ENCODE assay signal across 8 cellular contexts in genomic region chr14:96762650-96763049, GRCh38. TPM values are rescaled to one million over a fixed set of nuclear protein-coding genes. Genes with fewer than 3 reads are reported as not detected.
DNase-seq lines count a peak whose midpoint lies in the region; ATAC-seq and TF ChIP-seq lines count a peak whose summit lies in the region.

No MANE protein-coding gene starts in this region.

- H2AFZ ChIP-seq in OCI-LY1 (ENCODE audit: low read length), result peak overlapping the region; percentile 31; the same call in 1 of the 2 replicates

- no peak overlapping the region for H3K27ac Mint-ChIP-seq in memory B cell

- H3K27me3 Mint-ChIP-seq in memory B cell, result peaks cover 2% of the 10 kb centered on the region

- H3K27ac ChIP-seq in right cardiac atrium (ENCODE audit: low read length) (no peak overlapping the region), left ventricle myocardium inferior (replicated peaks) (no peak overlapping the region), HUES6 (ENCODE audit: low read depth, low read length) (no peak overlapping the region), OCI-LY1 (ENCODE audit: low read depth, low read length, poor library complexity, severe bottlenecking) (no peak overlapping the region)

- intact Hi-C loops in right cardiac atrium (cut with DNase I) (no loop called here), left ventricle myocardium inferior (cut with micrococcal nuclease) (no loop called here)

- ATAC-seq in right cardiac atrium (peak; percentile 52 to 78), GM21825 (IDR thresholded peaks at IDR 0.05; ENCODE audit: unreplicated experiment) (peak; percentile 97), memory B cell (ENCODE audit: low read depth) (peak; percentile 100)

- no peak for DNase-seq in right cardiac atrium
- DNase-seq in left ventricle myocardium inferior, result no peak
- peak; percentile 68 to 77 for DNase-seq in cardiac fibroblast (ENCODE audit: low read depth in 2 of 2)
- DNase-seq in memory B cell (ENCODE audit: low spot score in 2 of 2), result peak; percentile 22 to 57
- no peak for DNase-seq in stimulated activated CD8-positive, alpha-beta memory T cell treated with anti-CD3 and anti-CD28 coated beads, Interleukin-4, amount 100 ng/mL, for 48 hours

- H3K4me1 ChIP-seq in right cardiac atrium (ENCODE audit: control insufficient read depth, insufficient read depth, low read length), result no peaks in the 10 kb centered on the region
- H3K4me1 ChIP-seq in left ventricle myocardium inferior, result no peaks in the 10 kb centered on the region
- H3K4me1 ChIP-seq in HUES6 (ENCODE audit: control insufficient read depth, insufficient read depth, low read length), result no peaks in the 10 kb centered on the region
- H3K4me1 ChIP-seq in OCI-LY1 (ENCODE audit: insufficient read depth, low read length, severe bottlenecking), result no peaks in the 10 kb centered on the region

- no peaks in the 10 kb centered on the region for H3K9me2 ChIP-seq in OCI-LY1 (ENCODE audit: low read depth, low read length)

- H4K20me1 ChIP-seq in OCI-LY1 (ENCODE audit: insufficient read depth, low read length), result no peaks in the 10 kb centered on the region

- H3K36me3 ChIP-seq in left ventricle myocardium inferior (no peaks in the 10 kb centered on the region), HUES6 (ENCODE audit: control insufficient read depth, insufficient read depth, low read length) (no peaks in the 10 kb centered on the region), OCI-LY1 (ENCODE audit: insufficient read depth, low read length) (no peaks in the 10 kb centered on the region)

- TF ChIP-seq CTCF in left ventricle myocardium inferior (IDR thresholded peaks at IDR 0.05; ENCODE audit: borderline replicate concordance) (no peak), OCI-LY1 (IDR thresholded peaks at IDR 0.05; ENCODE audit: low read length) (no peak), cardiac fibroblast (IDR thresholded peaks at IDR 0.05; ENCODE audit: low read depth, low read length) (no peak)

- H3K9me3 ChIP-seq in right cardiac atrium (ENCODE audit: control insufficient read depth, low read length), result no peaks in the 10 kb centered on the region
- H3K9me3 ChIP-seq in left ventricle myocardium inferior (replicated peaks), result no peaks in the 10 kb centered on the region
- H3K9me3 ChIP-seq in HUES6 (ENCODE audit: control insufficient read depth, insufficient read depth, low read depth, low read length), result no peaks in the 10 kb centered on the region
- H3K9me3 ChIP-seq in OCI-LY1 (ENCODE audit: low read length), result no peaks in the 10 kb centered on the region

- H3K79me2 ChIP-seq in OCI-LY1 (ENCODE audit: insufficient read depth, low read length), result no peaks in the 10 kb centered on the region

- no peaks in the 10 kb centered on the region for H3K27me3 ChIP-seq in right cardiac atrium (ENCODE audit: control insufficient read depth, insufficient read depth)
- H3K27me3 ChIP-seq in left ventricle myocardium inferior (ENCODE audit: low read depth), result peaks cover 13% of the 10 kb centered on the region
- 0 out of 2 replicates have a peak, but pooled peaks cover 2% of the 10 kb centered on the region for H3K27me3 ChIP-seq in HUES6 (ENCODE audit: control insufficient read depth, insufficient read depth, low read length)
- H3K27me3 ChIP-seq in OCI-LY1 (ENCODE audit: insufficient read depth, low read length), result no peaks in the 10 kb centered on the region

- H3F3A ChIP-seq in OCI-LY1 (ENCODE audit: insufficient read depth, low read length), result no peaks in the 10 kb centered on the region

- no peak overlapping the region for H3K9ac ChIP-seq in HUES6 (ENCODE audit: low read length)
- H3K9ac ChIP-seq in OCI-LY1 (ENCODE audit: low read length), result no peak overlapping the region

- 1% methylated on average over 3 of the region's 3 CpGs for WGBS in right cardiac atrium

- H3K4me3 ChIP-seq in right cardiac atrium (ENCODE audit: low read length) (no peak overlapping the region), left ventricle myocardium inferior (no peak overlapping the region), HUES6 (ENCODE audit: low read depth, low read length) (peak overlapping the region; percentile 60), OCI-LY1 (ENCODE audit: low read depth, low read length, poor library complexity, severe bottlenecking) (peak overlapping the region; percentile 39), cardiac fibroblast (replicated peaks in 1 of 2; ENCODE audit: low read depth in 2 of 2, low read length in 2 of 2) (no peak overlapping the region)

- peaks cover 4% of the 10 kb centered on the region for H3K4me1 Mint-ChIP-seq in memory B cell

- H3K36me3 Mint-ChIP-seq in memory B cell, result no peaks in the 10 kb centered on the region

- H3K4me2 ChIP-seq in OCI-LY1 (ENCODE audit: low read length), result peak overlapping the region; percentile 52

- H3K4me3 Mint-ChIP-seq in memory B cell, result peak overlapping the region; percentile 80

- H3K9me3 Mint-ChIP-seq in memory B cell, result peaks cover 2% of the 10 kb centered on the region

RNA-seq across cellular contexts. Expression of gene VRK1, which starts 34.5 kb away (rescaled TPM):
- total RNA-seq in right cardiac atrium (1 to 10 TPM; 7.6 to 9.6 (median 7.9) TPM), left ventricle myocardium inferior (6.5 TPM)
- 4.9 TPM for polyA plus RNA-seq in right cardiac atrium

Comparison
In these comparisons a context has a peak if more than half of its experiments do, and no peak if none do; other contexts are left out.
1. DNase-seq: peak in cardiac fibroblast (2 of 2) and memory B cell (2 of 2); none in right cardiac atrium (0 of 3), left ventricle myocardium inferior (single experiment) and stimulated activated CD8-positive, alpha-beta memory T cell treated with anti-CD3 and anti-CD28 coated beads, Interleukin-4, amount 100 ng/mL, for 48 hours (single experiment).
2. H3K4me3 ChIP-seq: peak in HUES6 (single experiment) and OCI-LY1 (single experiment); none in right cardiac atrium (single experiment), left ventricle myocardium inferior (single experiment) and cardiac fibroblast (0 of 2).
3. Peak in every context shown above with its lines, with median percentiles within 50 percentile points of each other: ATAC-seq.